Comparison of ENCODE assay signal across 18 cellular contexts in genomic region chr16:68954871-68955635, GRCh38.
DNase-seq lines count a peak whose midpoint lies in the region; ATAC-seq lines count a peak whose summit lies in the region.
"Had no signal": no experiment of that assay in that cellular context is flagged by ENCODE, and none has a peak within 500 bp of the region (broad histone marks: within the 10 kb centered on the region; RNA-seq: fewer than 3 reads in every experiment).

No MANE protein-coding gene starts in this region.

- no peak overlapping the region for H3K27ac ChIP-seq in right cardiac atrium (ENCODE audit: low read length)
- H3K27ac ChIP-seq: pancreas, skin epidermis had no signal

- ATAC-seq in right cardiac atrium: peak; percentile 40 to 51
- no peak for ATAC-seq in natural killer cell treated with Interleukin-12 subunit alpha and Interleukin-12 subunit beta and Interleukin-15 and Interleukin-18, amount 100 ng/mL, for 72 hours
- no peak for ATAC-seq in HG02759 (IDR thresholded peaks at IDR 0.05; ENCODE audit: unreplicated experiment)
- ATAC-seq: K562, pancreas had no signal

- H3K9me3 ChIP-seq in right cardiac atrium (ENCODE audit: control insufficient read depth, low read length): no peaks in the 10 kb centered on the region
- H3K9me3 ChIP-seq: pancreas had no signal

- H3K9me3 Mint-ChIP-seq in natural killer cell treated with Interleukin-12 subunit alpha and Interleukin-12 subunit beta and Interleukin-15 and Interleukin-18, amount 100 ng/mL, for 72 hours: no peaks in the 10 kb centered on the region
- H3K9me3 Mint-ChIP-seq: naive B cell, type B pancreatic cell had no signal

- WGBS in right cardiac atrium: 43% methylated on average over 8 of the region's 8 CpGs

- in situ Hi-C loops in G401 (cut with HindIII; ENCODE audit: low sequenced_read_pairs): no loop called here

- H3K4me3 Mint-ChIP-seq in natural killer cell treated with Interleukin-12 subunit alpha and Interleukin-12 subunit beta and Interleukin-15 and Interleukin-18, amount 100 ng/mL, for 72 hours: no peak overlapping the region
- H3K4me3 Mint-ChIP-seq: naive B cell, type B pancreatic cell had no signal

- H3K27ac Mint-ChIP-seq in natural killer cell treated with Interleukin-12 subunit alpha and Interleukin-12 subunit beta and Interleukin-15 and Interleukin-18, amount 100 ng/mL, for 72 hours: no peak overlapping the region
- H3K27ac Mint-ChIP-seq: type B pancreatic cell had no signal

- no peaks in the 10 kb centered on the region for H3K4me1 Mint-ChIP-seq in natural killer cell treated with Interleukin-12 subunit alpha and Interleukin-12 subunit beta and Interleukin-15 and Interleukin-18, amount 100 ng/mL, for 72 hours (ENCODE audit: low read depth in 2 of 2)
- H3K4me1 Mint-ChIP-seq: naive B cell had no signal

- H3K27me3 Mint-ChIP-seq in natural killer cell treated with Interleukin-12 subunit alpha and Interleukin-12 subunit beta and Interleukin-15 and Interleukin-18, amount 100 ng/mL, for 72 hours: no peaks in the 10 kb centered on the region
- H3K27me3 Mint-ChIP-seq: naive B cell, type B pancreatic cell had no signal

- no peaks in the 10 kb centered on the region for H3K4me1 ChIP-seq in right cardiac atrium (ENCODE audit: control insufficient read depth, insufficient read depth, low read length)
- H3K4me1 ChIP-seq: pancreas had no signal

- peak; percentile 77 for DNase-seq in G401 (ENCODE audit: low spot score)
- peak; percentile 39 for DNase-seq in MV-4-11 (lab: John Stamatoyannopoulos, UW)
- peak; percentile 53 for DNase-seq in NCI-H82 treated with DMSO at 0.1 percent for 48 hours (lab: John Stamatoyannopoulos, UW; ENCODE audit: unreplicated experiment)
- DNase-seq in right cardiac atrium: no peak
- no peak for DNase-seq in natural killer cell treated with Interleukin-12 subunit alpha and Interleukin-12 subunit beta and Interleukin-15 and Interleukin-18, amount 100 ng/mL, for 72 hours (ENCODE audit: low spot score)
- no peak for DNase-seq in NCI-H1048 (lab: John Stamatoyannopoulos, UW)
- DNase-seq: activated CD4-positive, alpha-beta T cell treated with anti-CD3 and anti-CD28 coated beads, Interleukin-2, amount 50 U/mL, for 48 hours; activated naive CD4-positive, alpha-beta T cell; Calu3; effector CD4-positive, alpha-beta T cell; naive B cell; pancreas; stimulated activated CD4-positive, alpha-beta T cell treated with anti-CD3 and anti-CD28 coated beads, Interleukin-4, amount 100 ng/mL, for 4 hours; T-helper 2 cell had no signal

- H3K36me3 Mint-ChIP-seq in natural killer cell treated with Interleukin-12 subunit alpha and Interleukin-12 subunit beta and Interleukin-15 and Interleukin-18, amount 100 ng/mL, for 72 hours: no peaks in the 10 kb centered on the region
- H3K36me3 Mint-ChIP-seq: type B pancreatic cell had no signal

- intact Hi-C loops in right cardiac atrium (cut with DNase I): no loop called here

- no peak overlapping the region for H3K4me3 ChIP-seq in right cardiac atrium (ENCODE audit: low read length)
- H3K4me3 ChIP-seq: K562, pancreas, skin epidermis had no signal

- H3K27me3 ChIP-seq in right cardiac atrium (ENCODE audit: control insufficient read depth, insufficient read depth): no peaks in the 10 kb centered on the region
- H3K27me3 ChIP-seq: pancreas had no signal

Comparison
In these comparisons a context has a peak if more than half of its experiments do, and no peak if none do; other contexts are left out.
1. DNase-seq: peak in G401 (single experiment), MV-4-11 (single experiment) and NCI-H82 treated with DMSO at 0.1 percent for 48 hours (single experiment); none in right cardiac atrium (0 of 3), natural killer cell treated with Interleukin-12 subunit alpha and Interleukin-12 subunit beta and Interleukin-15 and Interleukin-18, amount 100 ng/mL, for 72 hours (single experiment) and NCI-H1048 (single experiment).
2. ATAC-seq: peak in right cardiac atrium (2 of 2); none in natural killer cell treated with Interleukin-12 subunit alpha and Interleukin-12 subunit beta and Interleukin-15 and Interleukin-18, amount 100 ng/mL, for 72 hours (0 of 2) and HG02759 (single experiment).